In the genomic region with DNA sequence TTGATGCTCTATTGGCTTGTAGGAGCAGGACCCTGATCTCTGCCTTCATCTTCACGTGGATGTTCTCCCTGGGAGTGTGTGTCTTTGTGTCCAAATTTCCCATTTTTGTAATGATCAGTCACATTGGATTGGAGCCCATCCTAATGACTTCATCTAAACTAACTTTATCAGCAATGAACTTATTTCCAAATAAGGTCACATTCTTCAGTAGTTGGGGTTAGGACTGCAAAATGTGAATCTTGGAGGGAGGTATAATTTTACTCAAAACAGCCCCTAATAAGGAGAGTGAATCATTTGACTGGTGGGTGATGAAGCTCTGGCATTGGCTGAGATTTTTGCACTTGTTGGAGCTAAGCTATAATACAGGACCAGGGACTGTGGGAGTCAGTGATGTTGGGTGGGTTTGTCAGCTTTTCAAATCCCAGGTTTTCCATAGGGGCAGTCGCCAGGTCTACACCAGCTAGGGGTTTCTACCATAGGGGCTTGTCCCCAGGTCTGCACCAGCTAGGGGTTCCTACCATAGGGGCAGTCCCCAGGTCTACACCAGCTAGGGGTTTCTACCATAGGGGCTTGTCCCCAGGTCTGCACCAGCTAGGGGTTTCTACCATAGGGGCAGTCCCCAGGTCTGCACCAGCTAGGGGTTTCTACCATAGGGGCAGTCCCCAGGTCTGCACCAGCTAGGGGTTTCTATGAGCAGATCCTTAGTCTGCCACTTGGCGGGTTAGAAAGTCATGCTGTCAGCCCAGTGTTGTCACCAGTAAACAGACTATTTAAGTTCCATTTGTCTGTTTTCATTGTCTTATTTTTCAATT, we compare ENCODE assay signal across 13 cellular contexts.
A peak's percentile ranks its signal among the peaks of the same experiment; 100 is the strongest.
DNase-seq lines count a peak whose midpoint lies in the region; ATAC-seq and TF ChIP-seq lines count a peak whose summit lies in the region.
"Had no signal": no experiment of that assay in that cellular context is flagged by ENCODE, and none has a peak within 500 bp of the region (broad histone marks: within the 10 kb centered on the region; RNA-seq: fewer than 3 reads in every experiment).

No MANE protein-coding gene starts in this region.

- intact Hi-C loops in esophagus squamous epithelium (cut with DNase I), result no loop called here

- TF ChIP-seq CTCF in endothelial cell (IDR thresholded peaks at IDR 0.05; ENCODE audit: unreplicated experiment) (no peak), esophagus squamous epithelium (IDR thresholded peaks at IDR 0.05) (no peak)

- H3K27ac Mint-ChIP-seq in endothelial cell (ENCODE audit: unreplicated experiment), result no peak overlapping the region

- ATAC-seq in GM19025 (IDR thresholded peaks at IDR 0.05; ENCODE audit: low read depth, unreplicated experiment) (peak; percentile 93), GM21717 (IDR thresholded peaks at IDR 0.05; ENCODE audit: unreplicated experiment) (peak; percentile 74), HG03442 (IDR thresholded peaks at IDR 0.05; ENCODE audit: unreplicated experiment) (peak; percentile 63)
- ATAC-seq: esophagus mucosa, right cardiac atrium had no signal

- no peaks in the 10 kb centered on the region for H3K9me3 ChIP-seq in esophagus squamous epithelium
- H3K9me3 ChIP-seq: stomach had no signal

- no peak overlapping the region for H3K27ac ChIP-seq in esophagus squamous epithelium
- H3K27ac ChIP-seq: stomach had no signal

- H3K4me3 ChIP-seq in esophagus squamous epithelium, result no peak overlapping the region
- H3K4me3 ChIP-seq: stomach had no signal

- no peaks in the 10 kb centered on the region for H3K36me3 Mint-ChIP-seq in endothelial cell (ENCODE audit: low read depth, unreplicated experiment)

- no peaks in the 10 kb centered on the region for H3K36me3 ChIP-seq in esophagus squamous epithelium
- H3K36me3 ChIP-seq: stomach had no signal

- WGBS in esophagus squamous epithelium, 2 donors, result 54 to 60% methylated on average over 2 of the region's 3 CpGs

- TF ChIP-seq POLR2A in esophagus squamous epithelium (IDR thresholded peaks at IDR 0.05), result no peak

- peak; percentile 32 for DNase-seq in stimulated activated CD4-positive, alpha-beta T cell treated with anti-CD3 and anti-CD28 coated beads, Interleukin-4, amount 100 ng/mL, for 24 hours
- DNase-seq in endothelial cell (ENCODE audit: low spot score) (no peak), medulla oblongata (ENCODE audit: extremely low spot score) (no peak), esophagus squamous epithelium (lab: John Stamatoyannopoulos, UW) (no peak)
- DNase-seq: DMS153, Karpas-422, NCI-H446, right cardiac atrium, stomach had no signal

- H3K9me3 Mint-ChIP-seq in endothelial cell (ENCODE audit: unreplicated experiment), result no peaks in the 10 kb centered on the region

- H3K4me1 Mint-ChIP-seq in endothelial cell (ENCODE audit: unreplicated experiment), result no peaks in the 10 kb centered on the region

- H3K4me3 Mint-ChIP-seq in endothelial cell (ENCODE audit: unreplicated experiment), result no peak overlapping the region

- no peaks in the 10 kb centered on the region for H3K27me3 ChIP-seq in esophagus squamous epithelium

- no peaks in the 10 kb centered on the region for H3K27me3 Mint-ChIP-seq in endothelial cell (ENCODE audit: unreplicated experiment)

- no peaks in the 10 kb centered on the region for H3K4me1 ChIP-seq in esophagus squamous epithelium
- H3K4me1 ChIP-seq: stomach had no signal
